8 cellular contexts compared by ENCODE assay signal in the genomic region with DNA sequence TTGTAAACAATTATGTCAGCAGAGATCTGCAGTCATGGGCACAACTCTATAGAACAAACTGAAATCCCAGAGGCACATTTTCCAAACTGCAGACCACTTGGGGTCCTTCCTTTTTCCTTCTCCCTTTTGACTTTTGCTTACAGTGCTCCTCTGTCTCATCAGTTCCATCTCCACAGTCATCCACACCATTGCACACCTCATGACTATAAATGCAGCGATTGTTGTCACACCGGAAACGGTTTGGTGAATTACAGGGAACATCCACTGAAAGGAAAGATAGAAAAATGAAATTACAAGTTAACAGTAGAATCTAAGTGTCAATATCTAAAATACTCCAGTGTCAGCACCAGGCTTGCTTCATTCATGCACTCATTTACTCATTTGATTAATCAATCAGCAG.
"Had no signal": no experiment of that assay in that cellular context is flagged by ENCODE, and none has a peak within 500 bp of the region (broad histone marks: within the 10 kb centered on the region; RNA-seq: fewer than 3 reads in every experiment).

No MANE protein-coding gene starts in this region.

- H3K27ac ChIP-seq: HL-60, KMS-11 had no signal

- H3K4me3 ChIP-seq: K562 had no signal

- H3K9ac ChIP-seq: KMS-11 had no signal

- ATAC-seq: HepG2, K562 had no signal

- H3K4me3 Mint-ChIP-seq: IgD-negative memory B cell had no signal

- DNase-seq: IMR-90, KBM-7, KG1 had no signal

- H3K4me2 ChIP-seq: KMS-11 had no signal

- H3K4me1 Mint-ChIP-seq: IgD-negative memory B cell had no signal

- H3K27ac Mint-ChIP-seq: IgD-negative memory B cell had no signal

- H3K36me3 Mint-ChIP-seq: IgD-negative memory B cell had no signal
